9 cellular contexts compared by ENCODE assay signal in the genomic region with DNA sequence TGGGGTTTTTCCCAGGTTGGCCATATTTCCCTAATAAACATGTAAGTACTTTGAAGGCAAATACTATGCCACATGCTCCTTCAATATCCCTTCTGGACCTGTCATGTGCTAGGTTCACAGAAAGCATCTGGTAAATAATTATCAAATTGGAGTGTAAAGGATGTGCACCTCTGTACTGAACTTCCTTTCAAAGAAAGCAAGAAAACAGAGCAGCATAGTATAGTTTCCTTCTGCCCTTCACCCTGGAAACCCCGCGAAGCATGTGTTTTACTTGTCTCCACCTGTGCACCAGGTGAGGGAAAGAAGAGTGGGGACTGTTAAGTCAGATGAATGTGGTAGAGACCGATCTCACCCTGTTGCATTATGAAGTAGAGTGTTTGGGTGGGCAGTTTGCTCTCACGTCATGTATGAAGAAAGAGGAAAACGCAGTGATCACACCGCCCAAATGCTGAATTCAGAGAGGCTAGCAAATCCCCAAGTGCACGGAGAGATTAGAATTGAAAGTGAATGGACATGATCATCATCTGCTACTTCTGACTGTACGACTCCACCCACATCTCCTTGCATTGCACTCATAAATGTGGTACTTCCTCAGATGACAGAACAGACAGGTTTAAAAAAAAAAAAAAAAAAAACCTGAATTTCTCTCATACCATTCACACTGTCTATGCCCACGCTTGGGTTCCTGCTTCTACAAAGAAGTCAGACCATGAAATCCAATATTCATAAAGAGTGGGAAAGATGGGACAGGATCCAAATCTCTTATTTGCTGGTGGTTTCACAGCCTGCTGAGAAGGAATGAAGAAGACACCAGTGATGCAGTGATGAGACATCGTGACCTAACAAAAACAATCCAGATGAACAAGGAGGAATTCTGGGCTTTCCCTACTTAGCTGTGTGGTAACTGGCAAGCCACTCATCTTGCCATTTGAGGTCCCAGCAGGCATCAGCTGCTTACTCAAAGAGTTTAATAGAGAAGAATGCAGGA.
DNase-seq lines count a peak whose midpoint lies in the region; ATAC-seq and FAIRE-seq lines count a peak whose summit lies in the region.
"Had no signal": no experiment of that assay in that cellular context is flagged by ENCODE, and none has a peak within 500 bp of the region (broad histone marks: within the 10 kb centered on the region; RNA-seq: fewer than 3 reads in every experiment).

No MANE protein-coding gene starts in this region.

- H3K36me3 Mint-ChIP-seq in naive thymus-derived CD4-positive, alpha-beta T cell, result no peaks in the 10 kb centered on the region

- H3K4me1 ChIP-seq in naive thymus-derived CD4-positive, alpha-beta T cell (ENCODE audit: control insufficient read depth in 2 of 2, insufficient read depth in 2 of 2, low read length in 2 of 2), result peaks cover 0 to 3% of the 10 kb centered on the region in 2 donors

- intact Hi-C loops in naive thymus-derived CD4-positive, alpha-beta T cell (cut with micrococcal nuclease), result loop anchor here in 1 of 2 donors (10.0 kb wide), 1 partner anchor 350 kb away; no protein-coding TSS in a partner anchor

- H3K27me3 Mint-ChIP-seq in naive thymus-derived CD4-positive, alpha-beta T cell, result peaks cover 2 to 12% (median 7%) of the 10 kb centered on the region in 5 donors

- CTCF ChIA-PET in naive thymus-derived CD4-positive, alpha-beta T cell (lab: Charles Lee), result no interaction called here

- no peak for FAIRE-seq in RCC 7860 (lab: Jason Lieb, UNC)

- H3K4me3 ChIP-seq in naive thymus-derived CD4-positive, alpha-beta T cell (ENCODE audit: low read length), result no peak overlapping the region

- peaks cover 6 to 22% (median 15%) of the 10 kb centered on the region in 7 donors for H3K4me1 Mint-ChIP-seq in naive thymus-derived CD4-positive, alpha-beta T cell

- H3K36me3 ChIP-seq in naive thymus-derived CD4-positive, alpha-beta T cell (ENCODE audit: control insufficient read depth in 2 of 3, insufficient read depth in 3 of 3, low read length in 3 of 3), result no peaks in the 10 kb centered on the region

- H3K4me3 Mint-ChIP-seq in naive thymus-derived CD4-positive, alpha-beta T cell, result peak overlapping the region; percentile 54 to 85 (median 82)

- no peaks in the 10 kb centered on the region for H3K9me3 Mint-ChIP-seq in naive thymus-derived CD4-positive, alpha-beta T cell

- peak overlapping the region in 6 of 9 donors; percentile 3 to 79 (median 36) for H3K27ac Mint-ChIP-seq in naive thymus-derived CD4-positive, alpha-beta T cell

- ATAC-seq in GM18520 (IDR thresholded peaks at IDR 0.05; ENCODE audit: unreplicated experiment) (peak; percentile 49), HG02973 (IDR thresholded peaks at IDR 0.05; ENCODE audit: unreplicated experiment) (peak; percentile 69), HG02571 (IDR thresholded peaks at IDR 0.05; ENCODE audit: unreplicated experiment) (no peak), GM18861 (IDR thresholded peaks at IDR 0.05; ENCODE audit: unreplicated experiment) (no peak)
- peak; percentile 72 for ATAC-seq in naive thymus-derived CD4-positive, alpha-beta T cell

- no peaks in the 10 kb centered on the region for H3K9me3 ChIP-seq in naive thymus-derived CD4-positive, alpha-beta T cell (ENCODE audit: control insufficient read depth in 2 of 3, low read length in 3 of 3)

- POLR2A ChIA-PET in naive thymus-derived CD4-positive, alpha-beta T cell (lab: Charles Lee), result no interaction called here

- no peaks in the 10 kb centered on the region for H3K27me3 ChIP-seq in naive thymus-derived CD4-positive, alpha-beta T cell (ENCODE audit: control insufficient read depth in 2 of 2, insufficient read depth in 2 of 2, low read length in 2 of 2)

- DNase-seq in RCC 7860 (ENCODE audit: low spot score) (peak; percentile 9), HUDEP-2 (lab: John Stamatoyannopoulos, UW; ENCODE audit: unreplicated experiment in 76 of 76) (no peak), NCI-H345 (lab: John Stamatoyannopoulos, UW) (no peak)
- peak in 4 of 9 donors; percentile 1 to 19 (median 6) for DNase-seq in naive thymus-derived CD4-positive, alpha-beta T cell

- H3K27ac ChIP-seq in naive thymus-derived CD4-positive, alpha-beta T cell (ENCODE audit: low read depth, low read length), result no peak overlapping the region
- H3K27ac ChIP-seq: VCaP had no signal

Comparison
In these comparisons a context has a peak if more than half of its experiments do, and no peak if none do; other contexts are left out.
1. ATAC-seq: peak in GM18520 (single experiment), HG02973 (single experiment) and naive thymus-derived CD4-positive, alpha-beta T cell (single experiment); none in HG02571 (single experiment) and GM18861 (single experiment).